Comparison of ENCODE assay signal across 24 cellular contexts in genomic region chr19:7509625-7510024, GRCh38. TPM values are rescaled to one million over a fixed set of nuclear protein-coding genes. Genes with fewer than 3 reads are reported as not detected.
DNase-seq lines count a peak whose midpoint lies in the region; ATAC-seq, FAIRE-seq and TF ChIP-seq lines count a peak whose summit lies in the region.
"Had no signal": no experiment of that assay in that cellular context is flagged by ENCODE, and none has a peak within 500 bp of the region (broad histone marks: within the 10 kb centered on the region; RNA-seq: fewer than 3 reads in every experiment).

No MANE protein-coding gene starts in this region.

- H3K36me3 ChIP-seq in GM23338 (ENCODE audit: insufficient read depth) (no peaks in the 10 kb centered on the region), Karpas-422 (ENCODE audit: insufficient read depth, low read length) (no peaks in the 10 kb centered on the region), kidney (ENCODE audit: control insufficient read depth in 1 of 2, insufficient read depth in 2 of 2, low read length in 2 of 2) (no peaks in the 10 kb centered on the region)
- H3K36me3 ChIP-seq: heart right ventricle, spleen, upper lobe of left lung had no signal

- H3K36me3 Mint-ChIP-seq in GM23338 (ENCODE audit: low read depth): no peaks in the 10 kb centered on the region
- H3K36me3 Mint-ChIP-seq: CD8-positive, alpha-beta T cell; immature natural killer cell had no signal

- intact Hi-C loops in kidney (cut with DNase I): no loop called here

- H3K4me2 ChIP-seq in GM23338: no peak overlapping the region
- no peak overlapping the region for H3K4me2 ChIP-seq in Karpas-422 (ENCODE audit: low read depth, low read length, poor library complexity, severe bottlenecking)

- H3K27me3 Mint-ChIP-seq in GM23338 (ENCODE audit: insufficient read depth, low read depth, poor library complexity): peaks cover 21% of the 10 kb centered on the region

- H3K27me3 ChIP-seq in GM23338 (ENCODE audit: insufficient read depth) (no peaks in the 10 kb centered on the region; the same call in 1 of the 2 replicates), Karpas-422 (ENCODE audit: low read length) (no peaks in the 10 kb centered on the region)
- H3K27me3 ChIP-seq: upper lobe of left lung had no signal

- no peaks in the 10 kb centered on the region for H3K9me3 Mint-ChIP-seq in GM23338
- H3K9me3 Mint-ChIP-seq: CD8-positive, alpha-beta T cell; dendritic cell treated with granulocyte-macrophage colony-stimulating factor and Interleukin-4, amounts not matched to agents 40 ng/mL and 50 ng/mL, for 4 days; immature natural killer cell had no signal

- no peak overlapping the region for H3K4me3 ChIP-seq in GM23338
- H3K4me3 ChIP-seq in Karpas-422 (ENCODE audit: low read length): no peak overlapping the region
- no peak overlapping the region for H3K4me3 ChIP-seq in kidney (ENCODE audit: low read length in 2 of 2)
- H3K4me3 ChIP-seq: heart right ventricle, lung, spleen, upper lobe of left lung had no signal

- ATAC-seq in GM23338: no peak
- ATAC-seq in stimulated activated naive CD8-positive, alpha-beta T cell treated with anti-CD3 and anti-CD28 coated beads, Interleukin-15, Interleukin-2, amounts not matched to agents 100 U/mL and 50 U/mL, for 24 hours: no peak
- ATAC-seq: activated CD4-positive, CD25-positive, alpha-beta regulatory T cell treated with anti-CD3 and anti-CD28 coated beads, Interleukin-2, amount 50 U/mL, for 24 hours; CD8-positive, alpha-beta T cell; heart right ventricle; T-helper 17 cell had no signal

- H3K4me1 Mint-ChIP-seq in GM23338: peaks cover 16% of the 10 kb centered on the region

- H3K27ac Mint-ChIP-seq in GM23338: no peak overlapping the region
- H3K27ac Mint-ChIP-seq: CD8-positive, alpha-beta T cell; dendritic cell treated with granulocyte-macrophage colony-stimulating factor and Interleukin-4, amounts not matched to agents 40 ng/mL and 50 ng/mL, for 4 days; immature natural killer cell; T-helper 17 cell had no signal

- H3K9me2 ChIP-seq in GM23338 (ENCODE audit: insufficient read depth) (peaks cover 3% of the 10 kb centered on the region; the same call in 1 of the 2 replicates), Karpas-422 (replicated peaks; ENCODE audit: insufficient read depth, low read length) (no peaks in the 10 kb centered on the region)

- DNase-seq in GM23338 (ENCODE audit: low spot score): peak; percentile 80
- DNase-seq in Karpas-422: peak; percentile 56
- peak; percentile 16 for DNase-seq in UCSD-AML1 (lab: John Stamatoyannopoulos, UW; ENCODE audit: unreplicated experiment)
- DNase-seq in islet precursor cell: peak; percentile 77
- no peak for DNase-seq in DMS53 treated with DMSO at 0.1 percent for 48 hours (lab: John Stamatoyannopoulos, UW; ENCODE audit: unreplicated experiment)
- no peak for DNase-seq in stimulated activated naive CD8-positive, alpha-beta T cell treated with anti-CD3 and anti-CD28 coated beads, Interleukin-15, Interleukin-2, amounts not matched to agents 100 U/mL and 50 U/mL, for 24 hours
- DNase-seq in kidney: no peak
- DNase-seq: activated CD8-positive, alpha-beta memory T cell treated with anti-CD3 and anti-CD28 coated beads, Interleukin-2, amount 50 U/mL, for 4 hours; amniotic stem cell; CD8-positive, alpha-beta T cell; GOT3; heart right ventricle; immature natural killer cell; NCI-H1417 treated with DMSO at 0.1 percent for 48 hours; NCI-H510A treated with DMSO at 0.1 percent for 48 hours; occipital lobe; SIG-M5; spleen; T-helper 17 cell; upper lobe of left lung had no signal

- H3F3A ChIP-seq in GM23338 (replicated peaks; ENCODE audit: low read depth): peaks cover 10% of the 10 kb centered on the region; the same call in 1 of the 2 replicates

- FAIRE-seq in kidney (lab: Jason Lieb, UNC): no peak

- no peaks in the 10 kb centered on the region for H3K79me2 ChIP-seq in GM23338 (replicated peaks; ENCODE audit: insufficient read depth)
- H3K79me2 ChIP-seq in Karpas-422 (ENCODE audit: low read length): no peaks in the 10 kb centered on the region

- H3K9ac ChIP-seq in Karpas-422 (ENCODE audit: low read length) (no peak overlapping the region), kidney (ENCODE audit: low read length in 2 of 2) (no peak overlapping the region)

- H3K9me3 ChIP-seq in Karpas-422 (ENCODE audit: low read length) (no peaks in the 10 kb centered on the region), kidney (ENCODE audit: control insufficient read depth in 1 of 2, low read length in 2 of 2) (no peaks in the 10 kb centered on the region)
- H3K9me3 ChIP-seq: heart right ventricle, spleen, upper lobe of left lung had no signal

- H4K20me1 ChIP-seq in GM23338 (replicated peaks; ENCODE audit: insufficient read depth) (no peaks in the 10 kb centered on the region), Karpas-422 (ENCODE audit: insufficient read depth, low read depth, low read length) (no peaks in the 10 kb centered on the region)

- H3K4me1 ChIP-seq in GM23338 (ENCODE audit: insufficient read depth) (peaks cover 15% of the 10 kb centered on the region), Karpas-422 (ENCODE audit: low read length) (no peaks in the 10 kb centered on the region), kidney (ENCODE audit: control insufficient read depth in 1 of 2, insufficient read depth in 1 of 2, low read depth in 1 of 2, low read length in 2 of 2) (peaks cover 3 to 4% of the 10 kb centered on the region in 2 donors)

- TF ChIP-seq CTCF in GM23338 (conservative IDR thresholded peaks at IDR 0.05; ENCODE audit: low read depth in 2 of 2) (no peak), kidney (IDR thresholded peaks at IDR 0.05; ENCODE audit: borderline replicate concordance, extremely low read depth, insufficient read depth) (no peak)

- H2AFZ ChIP-seq in GM23338 (no peak overlapping the region), Karpas-422 (ENCODE audit: low read length) (no peak overlapping the region)

- no peak overlapping the region; the same call in 2 of the 3 replicates for H3K4me3 Mint-ChIP-seq in GM23338
- H3K4me3 Mint-ChIP-seq: CD8-positive, alpha-beta T cell; dendritic cell treated with granulocyte-macrophage colony-stimulating factor and Interleukin-4, amounts not matched to agents 40 ng/mL and 50 ng/mL, for 4 days; immature natural killer cell; T-helper 17 cell had no signal

- H3K27ac ChIP-seq in GM23338 (ENCODE audit: low read depth) (no peak overlapping the region), Karpas-422 (ENCODE audit: low read length) (no peak overlapping the region), kidney (ENCODE audit: low read depth in 2 of 2, low read length in 2 of 2) (no peak overlapping the region)
- H3K27ac ChIP-seq: heart right ventricle, spleen, upper lobe of left lung had no signal

TF ChIP-seq in GM23338, 12 proteins besides CTCF, POLR2A, EP300 and RAD21 (continues in another document):
- peak; percentile 97 for TF ChIP-seq REST (IDR thresholded peaks at IDR 0.05; ENCODE audit: unreplicated experiment)

RNA-seq across cellular contexts. Expression of gene ZNF358, which starts 6.3 kb away (rescaled TPM):
- total RNA-seq in GM23338 (2014; rRNA removed; shearing (Covaris generic)): 36.7 and 52.9 TPM in 2 replicates
- polyA plus RNA-seq in GM23338 (2016; fragmentation: Nextera tagmentation; extraction: Ambion mirVana) (23.8 and 28.2 TPM in 2 replicates), kidney (ENCODE audit: insufficient read depth, low read depth, low replicate concordance) (79.1 TPM)
- not detected in 2 replicates for total RNA-seq in Karpas-422 (2014; rRNA removed; shearing (Covaris generic); ENCODE audit: low replicate concordance)
- total RNA-seq in kidney: 39.1 TPM
- total RNA-seq: OCI-LY7 had no signal

RNA-seq across cellular contexts. Expression of gene MCOLN1, which starts 12.8 kb away (rescaled TPM):
- 7.2 and 11.0 TPM in 2 replicates for total RNA-seq in GM23338 (2014; rRNA removed; shearing (Covaris generic))
- polyA plus RNA-seq in GM23338 (2016; fragmentation: Nextera tagmentation; extraction: Ambion mirVana) (16.1 and 16.2 TPM in 2 replicates), kidney (ENCODE audit: insufficient read depth, low read depth, low replicate concordance) (25.7 TPM)
- 1.9 and 3.9 TPM in 2 replicates for total RNA-seq in Karpas-422 (2014; rRNA removed; shearing (Covaris generic); ENCODE audit: low replicate concordance)
- 24.0 TPM for total RNA-seq in kidney

RNA-seq across cellular contexts. Expression of gene PEX11G, which starts 20.8 kb away (rescaled TPM):
- 1.2 and 2.2 TPM in 2 replicates for total RNA-seq in GM23338 (2014; rRNA removed; shearing (Covaris generic))
- polyA plus RNA-seq in GM23338 (2016; fragmentation: Nextera tagmentation; extraction: Ambion mirVana) (2.2 and 3.1 TPM in 2 replicates), kidney (ENCODE audit: insufficient read depth, low read depth, low replicate concordance) (20.8 TPM)
- total RNA-seq in Karpas-422 (2014; rRNA removed; shearing (Covaris generic); ENCODE audit: low replicate concordance): 1.0 and 1.8 TPM in 2 replicates
- 7.8 TPM for total RNA-seq in kidney
- total RNA-seq: CD8-positive, alpha-beta T cell; OCI-LY7; T-helper 17 cell had no signal

RNA-seq across cellular contexts. Expression of gene PNPLA6, which starts 25.9 kb away (rescaled TPM):
- 135 and 147 TPM in 2 replicates for total RNA-seq in GM23338 (2014; rRNA removed; shearing (Covaris generic))
- polyA plus RNA-seq in GM23338 (2016; fragmentation: Nextera tagmentation; extraction: Ambion mirVana): 66.6 and 74.1 TPM in 2 replicates
- 65.8 and 121 TPM in 2 replicates for total RNA-seq in Karpas-422 (2014; rRNA removed; shearing (Covaris generic); ENCODE audit: low replicate concordance)
- total RNA-seq in kidney: 101 TPM
- 80.9 TPM for polyA plus RNA-seq in kidney (ENCODE audit: insufficient read depth, low read depth, low replicate concordance)

Comparison
In these comparisons a context has a peak if more than half of its experiments do, and no peak if none do; other contexts are left out.
1. DNase-seq: peak in GM23338 (single experiment), Karpas-422 (single experiment), UCSD-AML1 (single experiment) and islet precursor cell (single experiment); none in DMS53 treated with DMSO at 0.1 percent for 48 hours (single experiment), stimulated activated naive CD8-positive, alpha-beta T cell treated with anti-CD3 and anti-CD28 coated beads, Interleukin-15, Interleukin-2, amounts not matched to agents 100 U/mL and 50 U/mL, for 24 hours (single experiment) and kidney (single experiment).
2. RNA of gene ZNF358, which starts 6.3 kb away (total RNA-seq): 36.7 to 52.9 TPM in GM23338 and 39.1 TPM in kidney (single experiment); not detected in Karpas-422; every median in the first group is over 10 times any median in the second.